Comparison of ENCODE assay signal across 20 cellular contexts in genomic region chr17:74544991-74545441, GRCh38. TPM values are rescaled to one million over a fixed set of nuclear protein-coding genes. Genes with fewer than 3 reads are reported as not detected.
A peak's percentile ranks its signal among the peaks of the same experiment; 100 is the strongest.
DNase-seq lines count a peak whose midpoint lies in the region; ATAC-seq, FAIRE-seq and TF ChIP-seq lines count a peak whose summit lies in the region.
"Had no signal": no experiment of that assay in that cellular context is flagged by ENCODE, and none has a peak within 500 bp of the region (broad histone marks: within the 10 kb centered on the region; RNA-seq: fewer than 3 reads in every experiment).

No MANE protein-coding gene starts in this region.

- TF ChIP-seq POLR2A in GM12892 (IDR thresholded peaks at IDR 0.05; ENCODE audit: low read depth, low read length) (no peak), H1 (IDR thresholded peaks at IDR 0.05; ENCODE audit: control extremely low read depth in 1 of 2, low read depth in 2 of 2, low read length in 2 of 2) (no peak)

- no peak overlapping the region for H3K9ac ChIP-seq in BLaER1
- H3K9ac ChIP-seq in H1 (replicated peaks in 1 of 4; ENCODE audit: extremely low read depth in 1 of 4, low read depth in 3 of 4, low read length in 3 of 4) = no peak overlapping the region
- H3K9ac ChIP-seq in neuronal stem cell (ENCODE audit: low read depth, low read length, poor library complexity) = peak overlapping the region; percentile 84

- H3K9me3 ChIP-seq in BLaER1 (no peaks in the 10 kb centered on the region), H1 (ENCODE audit: insufficient read depth in 2 of 2, low read depth in 1 of 2, low read length in 1 of 2) (no peaks in the 10 kb centered on the region), neuronal stem cell (replicated peaks in 1 of 2; ENCODE audit: control insufficient read depth in 2 of 2, insufficient read depth in 1 of 2, low read depth in 1 of 2, low read length in 2 of 2) (no peaks in the 10 kb centered on the region)
- H3K9me3 ChIP-seq: adrenal gland, breast epithelium, pancreas, sigmoid colon had no signal

- 0 out of 2 replicates have a peak, but pooled peaks cover 2% of the 10 kb centered on the region for H3K23me2 ChIP-seq in H1 (ENCODE audit: low read depth, low read length)

- H3K79me1 ChIP-seq in H1 (ENCODE audit: low read depth, low read length) (no peaks in the 10 kb centered on the region; the same call in 1 of the 2 replicates), neuronal stem cell (ENCODE audit: low read depth, low read length) (no peaks in the 10 kb centered on the region)

- H3K18ac ChIP-seq in H1 (ENCODE audit: extremely low read depth, low read length) = no peak overlapping the region
- H3K18ac ChIP-seq in neuronal stem cell (ENCODE audit: low read length) = peak overlapping the region; percentile 61

- FAIRE-seq in GM12892 (lab: Jason Lieb, UNC) = peak; percentile 17
- no peak for FAIRE-seq in H1 (lab: Jason Lieb, UNC)
- FAIRE-seq: endothelial cell of umbilical vein, pancreas had no signal

- H3K23ac ChIP-seq in H1 (ENCODE audit: insufficient read length) (no peak overlapping the region), neuronal stem cell (ENCODE audit: low read depth, low read length, poor library complexity) (peak overlapping the region; percentile 80)

- H3K4ac ChIP-seq in H1 (replicated peaks; ENCODE audit: insufficient read length, low read depth, low read length) = no peak overlapping the region
- no peak overlapping the region for H3K4ac ChIP-seq in neuronal stem cell (ENCODE audit: low read length)

- H3K27ac ChIP-seq in BLaER1 = peak overlapping the region; percentile 59; the same call in 1 of the 2 replicates
- H3K27ac ChIP-seq in H1 (ENCODE audit: low read depth, low read length) = no peak overlapping the region
- H3K27ac ChIP-seq in neuronal stem cell (replicated peaks; ENCODE audit: low read length) = no peak overlapping the region
- H3K27ac ChIP-seq: breast epithelium, pancreas had no signal

- H2BK15ac ChIP-seq in H1 (ENCODE audit: low read length) = peak overlapping the region; percentile 97; the same call in 1 of the 2 replicates
- H2BK15ac ChIP-seq in neuronal stem cell (ENCODE audit: low read length) = peak overlapping the region; percentile 42

- 94% methylated on average over 6 of the region's 6 CpGs; no CpG with 5 or more reads in 1 of the 2 experiments for WGBS in H1 (ENCODE audit: extremely low coverage in 1 of 2, insufficient coverage in 1 of 2, insufficient read length in 1 of 2, insufficient replicate concordance in 2 of 2, low coverage in 1 of 2, low lambda C conversion rate in 2 of 2, missing lambda C conversion rate in 1 of 2), 2 experiments
- WGBS in neuronal stem cell (ENCODE audit: extremely low coverage in 2 of 2, insufficient read length in 2 of 2, insufficient replicate concordance in 1 of 2), 2 donors = no CpG with 5 or more reads among the region's 6 CpGs

- peak overlapping the region; percentile 79; the same call in 1 of the 2 replicates for H2AK5ac ChIP-seq in H1 (ENCODE audit: low read depth, low read length)
- peak overlapping the region; percentile 11 for H2AK5ac ChIP-seq in neuronal stem cell (ENCODE audit: low read depth, low read length)

- H4K5ac ChIP-seq in H1 (ENCODE audit: insufficient read length, low read depth, low read length) = no peak overlapping the region

- H4K91ac ChIP-seq in H1 (replicated peaks; ENCODE audit: insufficient read length, low read length) (peak overlapping the region; percentile 89), neuronal stem cell (ENCODE audit: low read depth, low read length, poor library complexity) (no peak overlapping the region)

- H2BK12ac ChIP-seq in H1 (ENCODE audit: low read depth, low read length) (peak overlapping the region; percentile 30; the same call in 1 of the 2 replicates), neuronal stem cell (ENCODE audit: low read length) (peak overlapping the region; percentile 14)

- H4K8ac ChIP-seq in H1 (ENCODE audit: extremely low read depth, insufficient read depth, low read length) (no peak overlapping the region), neuronal stem cell (ENCODE audit: low read depth, low read length) (peak overlapping the region; percentile 29)

- no peak overlapping the region for H2BK20ac ChIP-seq in H1 (ENCODE audit: low read length)

- no peak for DNase-seq in GM12892 (ENCODE audit: insufficient read length)
- no peak for DNase-seq in H1 (ENCODE audit: low read depth in 1 of 2, low spot score in 2 of 2)
- no peak for DNase-seq in neuronal stem cell (ENCODE audit: low spot score)
- no peak for DNase-seq in NCI-H1436 (lab: John Stamatoyannopoulos, UW)
- DNase-seq in epidermal melanocyte (ENCODE audit: insufficient read length, low spot score) = no peak
- DNase-seq: activated CD4-positive, alpha-beta T cell treated with anti-CD3 and anti-CD28 coated beads for 36 hours; activated CD8-positive, alpha-beta memory T cell treated with anti-CD3 and anti-CD28 coated beads, Interleukin-2, amount 50 U/mL, for 48 hours; activated effector memory CD4-positive, alpha-beta T cell treated with Interleukin-2 at 50 U/mL for 16 hours; MM.1S; NCI-H1694; NCI-H526 treated with DMSO at 0.1 percent for 48 hours; sigmoid colon had no signal

- ATAC-seq in GM18873 (IDR thresholded peaks at IDR 0.05; ENCODE audit: low FRiP score, unreplicated experiment) = no peak
- ATAC-seq: activated CD4-positive, alpha-beta T cell treated with anti-CD3 and anti-CD28 coated beads for 36 hours had no signal

- no peaks in the 10 kb centered on the region for H3K27me3 ChIP-seq in BLaER1
- H3K27me3 ChIP-seq in H1 (replicated peaks in 1 of 4; ENCODE audit: control insufficient read depth in 3 of 4, extremely low read depth in 1 of 4, insufficient read depth in 3 of 4, low read length in 3 of 4) = no peaks in the 10 kb centered on the region; a peak in 1 of 7 replicates
- H3K27me3 ChIP-seq in neuronal stem cell (ENCODE audit: control insufficient read depth in 3 of 3, insufficient read depth in 3 of 3, low read depth in 1 of 3, low read length in 3 of 3) = peaks cover 0 to 16% (median 0%) of the 10 kb centered on the region in 3 experiments
- H3K27me3 ChIP-seq: adrenal gland, breast epithelium, pancreas, sigmoid colon had no signal

- TF ChIP-seq EP300 in H1 (IDR thresholded peaks at IDR 0.05; ENCODE audit: borderline replicate concordance in 1 of 2, low read depth in 2 of 2, low read length in 2 of 2) = no peak

- TF ChIP-seq RAD21 in H1 (IDR thresholded peaks at IDR 0.05 in 1 of 2, conservative IDR thresholded peaks at IDR 0.05 in 1 of 2; ENCODE audit: low read depth in 2 of 2, low read length in 2 of 2) = no peak

- H2BK5ac ChIP-seq in H1 (ENCODE audit: low read depth, low read length) = peak overlapping the region; percentile 82; the same call in 1 of the 2 replicates
- H2BK5ac ChIP-seq in neuronal stem cell (ENCODE audit: low read length) = no peak overlapping the region

- H2BK120ac ChIP-seq in H1 (replicated peaks; ENCODE audit: low read depth, low read length) (no peak overlapping the region), neuronal stem cell (ENCODE audit: low read depth, low read length) (no peak overlapping the region)

- no peak overlapping the region for H2AFZ ChIP-seq in H1 (ENCODE audit: low read length)
- no peak overlapping the region for H2AFZ ChIP-seq in neuronal stem cell (ENCODE audit: low read length)

- POLR2A ChIA-PET in H1 (lab: Charles Lee; ENCODE audit: partially characterized antibody) = no interaction called here

- H3K4me1 ChIP-seq in BLaER1 = peaks cover 49% of the 10 kb centered on the region
- no peaks in the 10 kb centered on the region for H3K4me1 ChIP-seq in H1 (replicated peaks in 1 of 4; ENCODE audit: control insufficient read depth in 3 of 4, insufficient read depth in 4 of 4, low read length in 3 of 4)
- H3K4me1 ChIP-seq in neuronal stem cell (ENCODE audit: control insufficient read depth in 2 of 2, insufficient read depth in 1 of 2, low read depth in 1 of 2, low read length in 2 of 2) = peaks cover 0 to 6% of the 10 kb centered on the region in 2 donors
- H3K4me1 ChIP-seq: adrenal gland, breast epithelium, pancreas, sigmoid colon had no signal

- H3K4me2 ChIP-seq in BLaER1 = peak overlapping the region; percentile 73
- no peak overlapping the region for H3K4me2 ChIP-seq in H1 (ENCODE audit: insufficient read depth in 1 of 2, low read depth in 2 of 2, low read length in 2 of 2)
- H3K4me2 ChIP-seq in neuronal stem cell (ENCODE audit: insufficient read depth, low read length, poor library complexity, severe bottlenecking) = no peak overlapping the region

- no peak overlapping the region for H3K56ac ChIP-seq in H1 (replicated peaks; ENCODE audit: insufficient read length, low read depth, low read length)

- H4K20me1 ChIP-seq in BLaER1 (no peaks in the 10 kb centered on the region), H1 (replicated peaks in 1 of 2; ENCODE audit: control insufficient read depth in 1 of 2, insufficient read depth in 2 of 2, low read length in 2 of 2) (peaks cover 0 to 2% of the 10 kb centered on the region in 2 experiments)

- H3K79me2 ChIP-seq in H1 (ENCODE audit: control insufficient read depth in 1 of 2, insufficient read depth in 2 of 2, low read length in 2 of 2) = no peaks in the 10 kb centered on the region

- TF ChIP-seq CTCF in H1 (IDR thresholded peaks at IDR 0.05; ENCODE audit: control extremely low read depth in 1 of 3, insufficient read depth in 1 of 3, low read depth in 1 of 3, low read length in 3 of 3) = no peak

- H3K36me3 ChIP-seq in BLaER1 (no peaks in the 10 kb centered on the region), H1 (ENCODE audit: control insufficient read depth in 2 of 4, insufficient read depth in 4 of 4, low read length in 3 of 4) (no peaks in the 10 kb centered on the region), neuronal stem cell (replicated peaks in 1 of 2; ENCODE audit: control insufficient read depth in 2 of 2, insufficient read depth in 2 of 2, low read length in 2 of 2) (no peaks in the 10 kb centered on the region)
- H3K36me3 ChIP-seq: adrenal gland, breast epithelium, pancreas, sigmoid colon had no signal

- H3K4me3 ChIP-seq in BLaER1 (no peak overlapping the region), H1 (ENCODE audit: extremely low read depth in 1 of 4, insufficient read depth in 2 of 4, low read depth in 3 of 4, low read length in 4 of 4) (no peak overlapping the region), neuronal stem cell (ENCODE audit: low read length in 2 of 2) (peak overlapping the region in 1 of 2 donors; percentile 71)
- H3K4me3 ChIP-seq: pancreas had no signal

- no peak overlapping the region for H3K14ac ChIP-seq in H1 (ENCODE audit: insufficient read length)
- peak overlapping the region; percentile 92 for H3K14ac ChIP-seq in neuronal stem cell (ENCODE audit: low read length)

- CTCF ChIA-PET in H1 (lab: Charles Lee; ENCODE audit: partially characterized antibody) = no interaction called here

RNA-seq across cellular contexts. Expression of gene CD300C, which starts 0.9 kb away (rescaled TPM):
- polyA plus RNA-seq in GM12892 (2012; ENCODE audit: missing spikeins) = 0.17 TPM
- not detected in 2 replicates for total RNA-seq in H1 (2021; fragmentation: NEBNext Ultra II Directional; extraction: Animal tissue kit (Norgen Biotek cat#: 25700))
- not detected in 2 replicates for polyA plus RNA-seq in H1 (2011; rRNA removed)
- not detected for polyA plus RNA-seq in H1 (2011; cell fraction: cytosol; rRNA removed)
- not detected for polyA plus RNA-seq in H1 (2011; cell fraction: nucleus; rRNA removed)
- not detected in 4 replicates for polyA plus RNA-seq in H1 (2012, experiment 1 of 2)
- not detected for polyA plus RNA-seq in H1 (2012, experiment 2 of 2)
- not detected for polyA plus RNA-seq in H1 (2013, experiment 1 of 2)
- not detected for polyA plus RNA-seq in H1 (2013, experiment 2 of 2)
- polyA minus RNA-seq in H1 (2011; rRNA and poly(A)+ RNA removed) = not detected in 2 replicates
- not detected for polyA minus RNA-seq in H1 (2011; cell fraction: cytosol; rRNA and poly(A)+ RNA removed)
- polyA minus RNA-seq in H1 (2011; cell fraction: nucleus; rRNA and poly(A)+ RNA removed) = not detected
- polyA plus RNA-seq in neuronal stem cell (2013, experiment 1 of 2) = 0.03 TPM
- polyA plus RNA-seq in neuronal stem cell (2013, experiment 2 of 2) = 0.04 TPM
- total RNA-seq: activated CD4-positive, alpha-beta T cell treated with anti-CD3 and anti-CD28 coated beads for 36 hours; endothelial cell of umbilical vein; lung microvascular endothelial cell; myocyte had no signal
- polyA plus RNA-seq: endothelial cell of umbilical vein had no signal

RNA-seq across cellular contexts. Expression of gene CD300LB, which starts 13.7 kb away (rescaled TPM):
- polyA plus RNA-seq in GM12892 (2012; ENCODE audit: missing spikeins) = 0.74 TPM
- not detected in 2 replicates for total RNA-seq in H1 (2021; fragmentation: NEBNext Ultra II Directional; extraction: Animal tissue kit (Norgen Biotek cat#: 25700))
- polyA plus RNA-seq in H1 (2011; rRNA removed) = not detected in 2 replicates
- polyA plus RNA-seq in H1 (2011; cell fraction: cytosol; rRNA removed) = not detected
- polyA plus RNA-seq in H1 (2011; cell fraction: nucleus; rRNA removed) = not detected
- polyA plus RNA-seq in H1 (2012, experiment 1 of 2) = not detected in 4 replicates
- not detected for polyA plus RNA-seq in H1 (2012, experiment 2 of 2)
- not detected for polyA plus RNA-seq in H1 (2013, experiment 1 of 2)
- not detected for polyA plus RNA-seq in H1 (2013, experiment 2 of 2)
- polyA minus RNA-seq in H1 (2011; rRNA and poly(A)+ RNA removed) = not detected in 2 replicates
- not detected for polyA minus RNA-seq in H1 (2011; cell fraction: cytosol; rRNA and poly(A)+ RNA removed)
- not detected for polyA minus RNA-seq in H1 (2011; cell fraction: nucleus; rRNA and poly(A)+ RNA removed)
- not detected for polyA plus RNA-seq in neuronal stem cell (2013, experiment 1 of 2)
- polyA plus RNA-seq in neuronal stem cell (2013, experiment 2 of 2) = not detected
- total RNA-seq: activated CD4-positive, alpha-beta T cell treated with anti-CD3 and anti-CD28 coated beads for 36 hours; endothelial cell of umbilical vein; lung microvascular endothelial cell; myocyte had no signal
- polyA plus RNA-seq: endothelial cell of umbilical vein had no signal

RNA-seq across cellular contexts. Expression of gene CD300H, which starts 22.3 kb away (rescaled TPM):
- polyA plus RNA-seq in GM12892 (2012; ENCODE audit: missing spikeins) = not detected
- not detected in 2 replicates for total RNA-seq in H1 (2021; fragmentation: NEBNext Ultra II Directional; extraction: Animal tissue kit (Norgen Biotek cat#: 25700))
- not detected in 2 replicates for polyA plus RNA-seq in H1 (2011; rRNA removed)
- polyA plus RNA-seq in H1 (2011; cell fraction: cytosol; rRNA removed) = not detected
- polyA plus RNA-seq in H1 (2011; cell fraction: nucleus; rRNA removed) = not detected
- polyA plus RNA-seq in H1 (2012, experiment 1 of 2) = not detected in 4 replicates
- polyA plus RNA-seq in H1 (2012, experiment 2 of 2) = not detected
- not detected for polyA plus RNA-seq in H1 (2013, experiment 1 of 2)
- polyA plus RNA-seq in H1 (2013, experiment 2 of 2) = not detected
- not detected in 2 replicates for polyA minus RNA-seq in H1 (2011; rRNA and poly(A)+ RNA removed)
- polyA minus RNA-seq in H1 (2011; cell fraction: cytosol; rRNA and poly(A)+ RNA removed) = not detected
- not detected for polyA minus RNA-seq in H1 (2011; cell fraction: nucleus; rRNA and poly(A)+ RNA removed)
- polyA plus RNA-seq in neuronal stem cell (2013, experiment 1 of 2) = not detected
- polyA plus RNA-seq in neuronal stem cell (2013, experiment 2 of 2) = not detected
- total RNA-seq: activated CD4-positive, alpha-beta T cell treated with anti-CD3 and anti-CD28 coated beads for 36 hours; adrenal gland; endothelial cell of umbilical vein; lung microvascular endothelial cell; myocyte; pancreas; sigmoid colon had no signal
- polyA plus RNA-seq: adrenal gland, endothelial cell of umbilical vein, pancreas had no signal

RNA-seq across cellular contexts. Expression of gene CD300LD, which starts 47.1 kb away (rescaled TPM):
- polyA plus RNA-seq in GM12892 (2012; ENCODE audit: missing spikeins) = not detected
- not detected in 2 replicates for total RNA-seq in H1 (2021; fragmentation: NEBNext Ultra II Directional; extraction: Animal tissue kit (Norgen Biotek cat#: 25700))
- polyA plus RNA-seq in H1 (2011; rRNA removed) = not detected in 2 replicates
- polyA plus RNA-seq in H1 (2011; cell fraction: cytosol; rRNA removed) = not detected
- not detected for polyA plus RNA-seq in H1 (2011; cell fraction: nucleus; rRNA removed)
- polyA plus RNA-seq in H1 (2012, experiment 1 of 2) = not detected in 4 replicates
- not detected for polyA plus RNA-seq in H1 (2012, experiment 2 of 2)
- not detected for polyA plus RNA-seq in H1 (2013, experiment 1 of 2)
- not detected for polyA plus RNA-seq in H1 (2013, experiment 2 of 2)
- not detected in 2 replicates for polyA minus RNA-seq in H1 (2011; rRNA and poly(A)+ RNA removed)
- not detected for polyA minus RNA-seq in H1 (2011; cell fraction: cytosol; rRNA and poly(A)+ RNA removed)
- not detected for polyA minus RNA-seq in H1 (2011; cell fraction: nucleus; rRNA and poly(A)+ RNA removed)
- polyA plus RNA-seq in neuronal stem cell (2013, experiment 1 of 2) = not detected
- polyA plus RNA-seq in neuronal stem cell (2013, experiment 2 of 2) = not detected
- total RNA-seq: adrenal gland, breast epithelium, endothelial cell of umbilical vein, lung microvascular endothelial cell, myocyte, pancreas, sigmoid colon had no signal
- polyA plus RNA-seq: adrenal gland, endothelial cell of umbilical vein, pancreas, sigmoid colon had no signal
